8 cellular contexts compared by ENCODE assay signal in genomic region chr11:33775064-33775807, GRCh38. TPM values are rescaled to one million over a fixed set of nuclear protein-coding genes. Genes with fewer than 3 reads are reported as not detected.
DNase-seq lines count a peak whose midpoint lies in the region; ATAC-seq, FAIRE-seq and TF ChIP-seq lines count a peak whose summit lies in the region.

No MANE protein-coding gene starts in this region.

- intact Hi-C loops in mammary epithelial cell (cut with micrococcal nuclease): no loop called here

- H2AFZ ChIP-seq in mammary epithelial cell (ENCODE audit: low read depth, low read length): peak overlapping the region; percentile 99

- H3K36me3 ChIP-seq in HUES48 (ENCODE audit: control insufficient read depth, insufficient read depth, low read length): no peaks in the 10 kb centered on the region
- H3K36me3 ChIP-seq in mammary epithelial cell (ENCODE audit: insufficient read depth, low read length): no peaks in the 10 kb centered on the region
- H3K36me3 ChIP-seq in muscle layer of duodenum (ENCODE audit: control insufficient read depth in 1 of 2, insufficient read depth in 2 of 2, low read length in 2 of 2): peaks cover 0 to 1% of the 10 kb centered on the region in 2 donors

- peaks cover 40% of the 10 kb centered on the region for H3K79me2 ChIP-seq in mammary epithelial cell (ENCODE audit: insufficient read depth, low read length)

- POLR2A ChIA-PET in A549 (lab: Yijun Ruan, JAX): no interaction called here

- no peak for FAIRE-seq in A549 (lab: Jason Lieb, UNC)

- H3K27me3 ChIP-seq in HUES48 (ENCODE audit: control insufficient read depth, insufficient read depth, low read length) (peaks cover 28% of the 10 kb centered on the region), mammary epithelial cell (ENCODE audit: insufficient read depth, low read length) (no peaks in the 10 kb centered on the region), muscle layer of duodenum (ENCODE audit: low read depth, low read length) (no peaks in the 10 kb centered on the region)

- BruUV-seq in mammary epithelial cell (replicated peaks; lab: Mats Ljungman, UMichigan): no TSS peak

- CTCF ChIA-PET in A549 (lab: Yijun Ruan, JAX): interaction anchor here (0.8 to 4.4 kb wide), 5 partner anchors 31 to 233 kb away, joined by 3 to 19 read pairs (median 5); no protein-coding TSS in a partner anchor
- CTCF ChIA-PET in mammary epithelial cell (lab: Charles Lee; ENCODE audit: low non-redundant PET): no interaction called here

- no peak for DNase-seq in A549 (ENCODE audit: low read depth in 1 of 2, low spot score in 1 of 2)
- DNase-seq in mammary epithelial cell: no peak
- no peak for DNase-seq in 8988T

- H3K27ac ChIP-seq in A549 (peak overlapping the region; percentile 66 to 90; a peak in 4 of 6 replicates), HUES48 (ENCODE audit: low read depth, low read length) (no peak overlapping the region), mammary epithelial cell (ENCODE audit: insufficient read depth, low read depth, low read length) (no peak overlapping the region), muscle layer of duodenum (ENCODE audit: low read length) (peak overlapping the region; percentile 57)

- no peak for TF ChIP-seq EP300 in A549 (IDR thresholded peaks at IDR 0.05)

- TF ChIP-seq CTCF in A549 (IDR thresholded peaks at IDR 0.05) (no peak), mammary epithelial cell (conservative IDR thresholded peaks at IDR 0.05 in 1 of 2, IDR thresholded peaks at IDR 0.05 in 1 of 2; ENCODE audit: extremely low read depth in 1 of 2, insufficient read depth in 1 of 2, low read depth in 1 of 2, low read length in 2 of 2) (no peak)

- H3K4me1 ChIP-seq in A549 (peaks cover 33% of the 10 kb centered on the region), HUES48 (ENCODE audit: control insufficient read depth, insufficient read depth, low read length) (peaks cover 25% of the 10 kb centered on the region), mammary epithelial cell (ENCODE audit: insufficient read depth, low read length) (peaks cover 33% of the 10 kb centered on the region), muscle layer of duodenum (ENCODE audit: control insufficient read depth in 1 of 2, insufficient read depth in 2 of 2, low read length in 2 of 2) (peaks cover 14 to 41% of the 10 kb centered on the region in 2 donors)

- H3K4me3 ChIP-seq in A549 (peak overlapping the region; percentile 90), HUES48 (ENCODE audit: low read depth, low read length) (peak overlapping the region; percentile 84), mammary epithelial cell (replicated peaks in 1 of 3; ENCODE audit: insufficient read depth in 1 of 3, low read depth in 2 of 3, low read length in 3 of 3) (peak overlapping the region; percentile 72 to 93 (median 88)), muscle layer of duodenum (ENCODE audit: low read depth in 1 of 2, low read length in 2 of 2) (peak overlapping the region; percentile 78 to 95)

- ATAC-seq in A549: peak; percentile 6 to 15; a peak in 3 of 6 replicates
- no peak for ATAC-seq in HG03565 (IDR thresholded peaks at IDR 0.05; ENCODE audit: unreplicated experiment)
- no peak for ATAC-seq in HG03432 (IDR thresholded peaks at IDR 0.05; ENCODE audit: unreplicated experiment)
- no peak for ATAC-seq in HG02571 (IDR thresholded peaks at IDR 0.05; ENCODE audit: unreplicated experiment)

- H4K20me1 ChIP-seq in mammary epithelial cell (ENCODE audit: insufficient read depth, low read length): no peaks in the 10 kb centered on the region

- H3K4me2 ChIP-seq in A549: peak overlapping the region; percentile 82
- H3K4me2 ChIP-seq in mammary epithelial cell (ENCODE audit: insufficient read depth, low read depth, low read length): peak overlapping the region; percentile 90

- TF ChIP-seq RAD21 in A549 (conservative IDR thresholded peaks at IDR 0.05 in 1 of 2, IDR thresholded peaks at IDR 0.05 in 1 of 2): no peak

- in situ Hi-C loops in mammary epithelial cell (cut with MboI; ENCODE audit: low sequenced_read_pairs in 2 of 2): no loop called here

- WGBS in A549 (ENCODE audit: missing lambda C conversion rate): 67% methylated on average over 14 of the region's 14 CpGs
- WGBS in mammary epithelial cell (ENCODE audit: low coverage, missing lambda C conversion rate): 48% methylated on average over 14 of the region's 14 CpGs

- peak overlapping the region; percentile 35; the same call in 1 of the 2 replicates for H3K9ac ChIP-seq in HUES48 (ENCODE audit: low read depth, low read length)
- peak overlapping the region; percentile 79 for H3K9ac ChIP-seq in mammary epithelial cell (ENCODE audit: insufficient read depth, low read length)

- TF ChIP-seq POLR2A in A549 (IDR thresholded peaks at IDR 0.05; ENCODE audit: low read length): no peak

- dilution Hi-C loops in mammary epithelial cell (cut with HindIII; ENCODE audit: low sequenced_read_pairs): no loop called here

- H3K9me3 ChIP-seq in A549: no peaks in the 10 kb centered on the region
- no peaks in the 10 kb centered on the region for H3K9me3 ChIP-seq in HUES48 (ENCODE audit: control insufficient read depth, insufficient read depth, low read length)
- H3K9me3 ChIP-seq in mammary epithelial cell (replicated peaks; ENCODE audit: insufficient read depth, low read length): no peaks in the 10 kb centered on the region
- no peaks in the 10 kb centered on the region for H3K9me3 ChIP-seq in muscle layer of duodenum (ENCODE audit: control insufficient read depth in 1 of 2, low read length in 2 of 2)

TF ChIP-seq in A549, 52 proteins besides CTCF, POLR2A, EP300 and RAD21:
- TF ChIP-seq MAZ (IDR thresholded peaks at IDR 0.05; ENCODE audit: borderline replicate concordance, low read depth, low read length) (no peak), CHD2 (IDR thresholded peaks at IDR 0.05; ENCODE audit: low read length, partially characterized antibody) (no peak), CHD4 (IDR thresholded peaks at IDR 0.05; ENCODE audit: borderline replicate concordance) (no peak), HES2 (IDR thresholded peaks at IDR 0.05) (no peak), ZC3H11A (IDR thresholded peaks at IDR 0.05) (no peak), BCL3 (IDR thresholded peaks at IDR 0.05) (no peak), HOXA7 (CRISPR knock-in tag; IDR thresholded peaks at IDR 0.05) (no peak), SMC3 (IDR thresholded peaks at IDR 0.05) (no peak), TP53 (CRISPR knock-in tag; IDR thresholded peaks at IDR 0.05) (no peak), NFE2L2 (conservative IDR thresholded peaks at IDR 0.05; ENCODE audit: low read length) (no peak), CBX2 (IDR thresholded peaks at IDR 0.05; ENCODE audit: borderline replicate concordance, low read depth) (no peak), ATOH8 (CRISPR knock-in tag; IDR thresholded peaks at IDR 0.05; ENCODE audit: low read depth) (no peak), MYC (IDR thresholded peaks at IDR 0.05; ENCODE audit: borderline replicate concordance, low read length) (no peak)

RNA-seq across cellular contexts. Expression of gene FBXO3, which starts 0.9 kb away (rescaled TPM):
- 38.1 and 42.6 TPM in 2 replicates for polyA plus RNA-seq in A549 (2011; rRNA removed)
- 11.2 and 14.2 TPM in 2 replicates for polyA plus RNA-seq in A549 (2012; cell fraction: cytosol; rRNA removed)
- polyA plus RNA-seq in A549 (2012; cell fraction: nucleus; rRNA removed): 6.9 and 10.0 TPM in 2 replicates
- polyA plus RNA-seq in A549 (2017; fragmentation: RNase III; extraction: RNeasy Plus Mini Kit Qiagen cat#74134 plus additional on column Dnase treatment): 21.1 to 23.0 TPM (median 22.5 TPM) in 3 replicates
- polyA minus RNA-seq in A549 (2011; rRNA and poly(A)+ RNA removed): 22.0 and 22.9 TPM in 2 replicates
- total RNA-seq in mammary epithelial cell: 10 to 100 TPM; 27.6 to 44.8 TPM
- polyA plus RNA-seq in mammary epithelial cell: 33.0 TPM
- polyA minus RNA-seq in mammary epithelial cell: 44.2 TPM

RNA-seq across cellular contexts. Expression of gene CD59, which starts 39.0 kb away (rescaled TPM):
- 335 and 499 TPM in 2 replicates for polyA plus RNA-seq in A549 (2011; rRNA removed)
- polyA plus RNA-seq in A549 (2012; cell fraction: cytosol; rRNA removed): 214 and 235 TPM in 2 replicates
- 88.8 and 160 TPM in 2 replicates for polyA plus RNA-seq in A549 (2012; cell fraction: nucleus; rRNA removed)
- polyA plus RNA-seq in A549 (2017; fragmentation: RNase III; extraction: RNeasy Plus Mini Kit Qiagen cat#74134 plus additional on column Dnase treatment): 358 to 439 TPM (median 375 TPM) in 3 replicates
- polyA minus RNA-seq in A549 (2011; rRNA and poly(A)+ RNA removed): 189 and 242 TPM in 2 replicates
- 1,000 to 10,000 TPM; 1,038 to 1,326 TPM for total RNA-seq in mammary epithelial cell
- polyA plus RNA-seq in mammary epithelial cell: 1,397 TPM
- polyA minus RNA-seq in mammary epithelial cell: 796 TPM

Comparison
In these comparisons a context has a peak if more than half of its experiments do, and no peak if none do; other contexts are left out.
1. ATAC-seq: peak in A549 (2 of 2); none in HG03565 (single experiment), HG03432 (single experiment) and HG02571 (single experiment).
2. H3K27ac ChIP-seq: peak in A549 (2 of 2) and muscle layer of duodenum (single experiment); none in HUES48 (single experiment) and mammary epithelial cell (single experiment).
3. Peak in every context shown above with its lines, with median percentiles within 50 percentile points of each other: H3K4me3 ChIP-seq.